8 cellular contexts compared by ENCODE assay signal in the genomic region with DNA sequence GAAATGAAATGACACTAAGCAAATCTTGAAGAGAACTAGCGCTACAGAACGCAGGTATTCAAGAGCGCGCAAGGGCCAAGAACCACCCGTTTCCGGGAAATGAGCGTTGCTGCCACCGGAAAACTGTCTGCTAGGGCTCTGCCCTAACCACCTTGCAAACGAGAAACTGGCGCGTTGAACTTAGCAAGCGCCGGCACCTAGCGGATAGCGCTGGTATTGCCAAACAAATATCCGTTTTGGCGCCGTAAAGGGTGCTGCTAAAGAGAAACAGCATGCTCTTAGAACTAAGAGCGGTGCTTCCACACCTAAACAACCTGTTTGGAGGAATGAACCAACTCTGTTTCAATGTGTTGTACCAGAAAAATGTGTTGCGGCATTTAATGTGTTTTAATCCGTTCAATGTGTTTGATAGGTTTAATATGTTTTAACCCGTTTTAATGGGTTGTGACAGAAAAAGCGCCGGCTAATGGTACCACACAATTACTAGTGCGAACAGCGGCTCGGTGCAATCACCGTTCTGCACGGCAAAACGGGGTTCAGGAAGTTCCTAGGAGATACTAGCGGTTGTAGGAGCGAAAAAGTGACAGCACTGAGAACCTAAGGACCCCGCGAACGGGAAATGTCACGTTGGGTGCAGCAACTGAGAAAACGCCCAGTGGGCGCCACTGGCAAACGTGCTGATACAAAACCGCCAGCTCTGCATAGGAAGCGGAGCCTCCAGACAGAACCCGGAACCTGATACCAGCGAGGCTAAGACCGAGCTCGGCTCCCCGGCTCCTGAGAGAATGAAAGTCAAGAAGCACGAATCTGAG. TPM values are rescaled to one million over a fixed set of nuclear protein-coding genes. Genes with fewer than 3 reads are reported as not detected.
DNase-seq lines count a peak whose midpoint lies in the region; ATAC-seq and TF ChIP-seq lines count a peak whose summit lies in the region.

A gene with protein sequence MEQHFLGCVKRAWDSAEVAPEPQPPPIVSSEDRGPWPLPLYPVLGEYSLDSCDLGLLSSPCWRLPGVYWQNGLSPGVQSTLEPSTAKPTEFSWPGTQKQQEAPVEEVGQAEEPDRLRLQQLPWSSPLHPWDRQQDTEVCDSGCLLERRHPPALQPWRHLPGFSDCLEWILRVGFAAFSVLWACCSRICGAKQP (minus strand): TSS at position 33 of the 812 bp plus-strand sequence. CDS start 273 bp downstream, outside the sequence.

- H3K4me3 Mint-ChIP-seq in IgD-negative memory B cell: peak within 1 kb of the TSS; percentile 94 to 99 (median 98)
- H3K4me3 Mint-ChIP-seq in stimulated activated effector memory CD8-positive, alpha-beta T cell treated with anti-CD3 and anti-CD28 coated beads, Interleukin-12 subunit alpha, Interleukin-12 subunit beta, amount 100 ng/mL, for 72 hours: peak within 1 kb of the TSS; percentile 88

- no peaks in the 10 kb centered on the region for H3K36me3 ChIP-seq in OCI-LY7 (ENCODE audit: insufficient read depth, low read length)

- peak; percentile 47 for ATAC-seq in GM21528 (IDR thresholded peaks at IDR 0.05; ENCODE audit: low FRiP score, unreplicated experiment)
- peak; percentile 74 for ATAC-seq in stimulated activated effector memory CD8-positive, alpha-beta T cell treated with anti-CD3 and anti-CD28 coated beads, Interleukin-12 subunit alpha, Interleukin-12 subunit beta, amount 100 ng/mL, for 72 hours

- peak within 1 kb of the TSS; percentile 95 for H3K4me2 ChIP-seq in OCI-LY7 (ENCODE audit: low read length)

- peaks cover 14 to 24% (median 23%) of the 10 kb centered on the region in 3 donors for H3K4me1 Mint-ChIP-seq in IgD-negative memory B cell
- H3K4me1 Mint-ChIP-seq in stimulated activated effector memory CD8-positive, alpha-beta T cell treated with anti-CD3 and anti-CD28 coated beads, Interleukin-12 subunit alpha, Interleukin-12 subunit beta, amount 100 ng/mL, for 72 hours: peaks cover 45% of the 10 kb centered on the region

- peak; percentile 77 for TF ChIP-seq CTCF in OCI-LY7 (conservative IDR thresholded peaks at IDR 0.05; ENCODE audit: low read length)

- H3K27ac Mint-ChIP-seq in IgD-negative memory B cell: peak within 1 kb of the TSS; percentile 94 to 100 (median 100)
- H3K27ac Mint-ChIP-seq in stimulated activated effector memory CD8-positive, alpha-beta T cell treated with anti-CD3 and anti-CD28 coated beads, Interleukin-12 subunit alpha, Interleukin-12 subunit beta, amount 100 ng/mL, for 72 hours: peak within 1 kb of the TSS; percentile 91

- CTCF ChIA-PET in OCI-LY7 (lab: Charles Lee; ENCODE audit: unreplicated experiment): interaction anchor here (0.5 to 1.3 kb wide), 9 partner anchors 10 to 562 kb away, joined by 3 to 7 read pairs (median 4); a partner anchor contains a TSS

- peaks cover 19% of the 10 kb centered on the region; the same call in 1 of the 2 replicates for H3K79me2 ChIP-seq in OCI-LY7 (ENCODE audit: insufficient read depth, low read depth, low read length)

- H3K36me3 Mint-ChIP-seq in IgD-negative memory B cell: no peaks in the 10 kb centered on the region
- peaks cover 47% of the 10 kb centered on the region for H3K36me3 Mint-ChIP-seq in stimulated activated effector memory CD8-positive, alpha-beta T cell treated with anti-CD3 and anti-CD28 coated beads, Interleukin-12 subunit alpha, Interleukin-12 subunit beta, amount 100 ng/mL, for 72 hours

- no peaks in the 10 kb centered on the region for H3K9me2 ChIP-seq in OCI-LY7 (ENCODE audit: insufficient read depth, low read length)

- no TSS peak for BruUV-seq in OCI-LY7 (replicated peaks; lab: Mats Ljungman, UMichigan)

- H3K27ac ChIP-seq in OCI-LY7 (ENCODE audit: low read depth, low read length, poor library complexity, severe bottlenecking): peak within 1 kb of the TSS; percentile 95

- H4K20me1 ChIP-seq in OCI-LY7 (ENCODE audit: insufficient read depth, low read length): no peaks in the 10 kb centered on the region

- no peaks in the 10 kb centered on the region for H3K9me3 Mint-ChIP-seq in IgD-negative memory B cell
- no peaks in the 10 kb centered on the region for H3K9me3 Mint-ChIP-seq in stimulated activated effector memory CD8-positive, alpha-beta T cell treated with anti-CD3 and anti-CD28 coated beads, Interleukin-12 subunit alpha, Interleukin-12 subunit beta, amount 100 ng/mL, for 72 hours

- POLR2A ChIA-PET in OCI-LY7 (lab: Charles Lee): interaction anchor here (0.6 to 3.2 kb wide), 19 partner anchors 13 to 448 kb away, joined by 3 to 55 read pairs (median 7); a partner anchor contains a TSS

- peak within 1 kb of the TSS; percentile 70 for H3K4me3 ChIP-seq in OCI-LY7 (ENCODE audit: low read depth, low read length, poor library complexity, severe bottlenecking)

- H2AFZ ChIP-seq in OCI-LY7 (ENCODE audit: low read length): peak within 1 kb of the TSS; percentile 95

- no peaks in the 10 kb centered on the region for H3K27me3 Mint-ChIP-seq in IgD-negative memory B cell

- H3K4me1 ChIP-seq in OCI-LY7 (ENCODE audit: insufficient read depth, low read length, poor library complexity, severe bottlenecking): peaks cover 34% of the 10 kb centered on the region

- intact Hi-C loops in OCI-LY7 (cut with micrococcal nuclease; ENCODE audit: unreplicated experiment): loop anchor here (1.0 to 5.0 kb wide), 8 partner anchors 20 to 443 kb away; a partner anchor contains a TSS

- DNase-seq in DMS153 treated with DMSO at 0.1 percent for 48 hours (lab: John Stamatoyannopoulos, UW; ENCODE audit: unreplicated experiment) (peak; percentile 99), OCI-LY7 (ENCODE audit: low spot score) (peak; percentile 98), activated T-cell treated with anti-CD3 and anti-CD28 coated beads for 24 hours (ENCODE audit: low read depth) (peak; percentile 90), erythroblast (lab: John Stamatoyannopoulos, UW) (peak; percentile 96 to 97), myocyte (ENCODE audit: low read depth) (peak; percentile 96)
- peak; percentile 87 to 95 for DNase-seq in stimulated activated effector memory CD8-positive, alpha-beta T cell treated with anti-CD3 and anti-CD28 coated beads, Interleukin-12 subunit alpha, Interleukin-12 subunit beta, amount 100 ng/mL, for 72 hours (ENCODE audit: low spot score in 2 of 2)

- no peaks in the 10 kb centered on the region for H3K9me3 ChIP-seq in OCI-LY7 (ENCODE audit: low read length)

- TF ChIP-seq POLR2A in erythroblast (IDR thresholded peaks at IDR 0.05; ENCODE audit: low read length): peak; percentile 72

RNA-seq across cellular contexts. Expression of the gene that starts here (rescaled TPM):
- 42.9 TPM for polyA plus RNA-seq in IgD-negative memory B cell
- total RNA-seq in OCI-LY7 (2014; rRNA removed; shearing (Covaris generic)): 13.5 and 15.4 TPM in 2 replicates
- total RNA-seq in OCI-LY7 (2022) (11.4 and 15.1 TPM in 2 replicates), myocyte (0.86 and 0.88 TPM in 2 replicates)
- polyA plus RNA-seq in myocyte (2012): 1.0 TPM

Comparison
In these comparisons a context has a peak if more than half of its experiments do, and no peak if none do; other contexts are left out.
1. Peak in every context shown above with its lines: DNase-seq, ATAC-seq, H3K4me3 ChIP-seq and H3K27ac ChIP-seq.